ENCODE assay signal across 11 cellular contexts in the genomic region with DNA sequence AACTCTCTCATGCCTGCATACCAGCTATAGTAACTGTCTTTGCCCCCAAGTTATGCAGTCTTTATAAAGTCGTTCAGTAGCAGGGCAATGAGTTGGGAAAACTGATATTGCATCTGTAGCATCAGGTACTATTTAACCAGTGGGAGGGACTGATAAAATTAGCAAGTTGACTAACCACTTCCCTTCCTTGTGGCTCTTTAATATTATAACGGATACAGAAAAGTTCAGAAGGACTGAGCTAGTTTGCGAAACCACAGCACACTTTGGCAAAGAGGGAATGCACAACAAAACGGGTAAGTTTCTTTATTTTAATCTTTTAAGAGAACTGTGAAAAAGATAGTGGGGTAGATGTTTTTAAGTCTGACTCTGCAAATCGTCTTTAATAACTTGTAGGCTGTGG.
DNase-seq lines count a peak whose midpoint lies in the region; ATAC-seq and TF ChIP-seq lines count a peak whose summit lies in the region.
"Had no signal": no experiment of that assay in that cellular context is flagged by ENCODE, and none has a peak within 500 bp of the region (broad histone marks: within the 10 kb centered on the region; RNA-seq: fewer than 3 reads in every experiment).

No MANE protein-coding gene starts in this region.

- H3K4me3 Mint-ChIP-seq in CD8-positive, alpha-beta memory T cell = peak overlapping the region; percentile 59 to 80 (median 70)
- H3K4me3 Mint-ChIP-seq in activated CD4-positive, alpha-beta memory T cell treated with anti-CD3 and anti-CD28 coated beads, Interleukin-2, amount 10 ng/mL, durations not matched to agents 7 days and 5 days = no peak overlapping the region
- H3K4me3 Mint-ChIP-seq: nephron had no signal

- H3K27ac Mint-ChIP-seq in CD8-positive, alpha-beta memory T cell = peak overlapping the region in 7 of 8 donors; percentile 10 to 73 (median 56)
- H3K27ac Mint-ChIP-seq in activated CD4-positive, alpha-beta memory T cell treated with anti-CD3 and anti-CD28 coated beads, Interleukin-2, amount 10 ng/mL, durations not matched to agents 7 days and 5 days = no peak overlapping the region

- H3K27me3 ChIP-seq in CD8-positive, alpha-beta memory T cell (ENCODE audit: insufficient read depth, low read length, poor library complexity, severe bottlenecking) = no peaks in the 10 kb centered on the region
- H3K27me3 ChIP-seq in aorta (ENCODE audit: control insufficient read depth in 1 of 2, insufficient read depth in 2 of 2, low read length in 1 of 2) = no peaks in the 10 kb centered on the region
- H3K27me3 ChIP-seq: ascending aorta had no signal

- in situ Hi-C loops in ACHN (cut with HindIII; ENCODE audit: low pct_ligation_motif_present, low pct_unique_long_range_greater_than_20kb, low sequenced_read_pairs) = no loop called here

- H3K36me3 Mint-ChIP-seq in CD8-positive, alpha-beta memory T cell = peaks cover 0 to 2% (median 0%) of the 10 kb centered on the region in 3 donors
- no peaks in the 10 kb centered on the region for H3K36me3 Mint-ChIP-seq in activated CD4-positive, alpha-beta memory T cell treated with anti-CD3 and anti-CD28 coated beads, Interleukin-2, amount 10 ng/mL, durations not matched to agents 7 days and 5 days (ENCODE audit: low read depth)

- CTCF ChIA-PET in CD8-positive, alpha-beta memory T cell (lab: Charles Lee) = interaction anchor here (1.1 to 2.0 kb wide), 2 partner anchors 14 to 31 kb away, joined by 5 to 6 read pairs; no protein-coding TSS in a partner anchor
- CTCF ChIA-PET in activated CD4-positive, alpha-beta memory T cell treated with anti-CD3 and anti-CD28 coated beads, Interleukin-2, amount 10 ng/mL, durations not matched to agents 7 days and 5 days (lab: Charles Lee) = no interaction called here

- peaks cover 38 to 57% (median 55%) of the 10 kb centered on the region in 3 donors for H3K4me1 Mint-ChIP-seq in CD8-positive, alpha-beta memory T cell
- peaks cover 11% of the 10 kb centered on the region for H3K4me1 Mint-ChIP-seq in activated CD4-positive, alpha-beta memory T cell treated with anti-CD3 and anti-CD28 coated beads, Interleukin-2, amount 10 ng/mL, durations not matched to agents 7 days and 5 days

- peak; percentile 71 for ATAC-seq in GM21576 (IDR thresholded peaks at IDR 0.05; ENCODE audit: unreplicated experiment)
- peak; percentile 87 for ATAC-seq in HG03571 (IDR thresholded peaks at IDR 0.05; ENCODE audit: unreplicated experiment)
- ATAC-seq in aorta (ENCODE audit: low FRiP score) = no peak

- POLR2A ChIA-PET in CD8-positive, alpha-beta memory T cell (lab: Charles Lee) = no interaction called here
- POLR2A ChIA-PET in activated CD4-positive, alpha-beta memory T cell treated with anti-CD3 and anti-CD28 coated beads, Interleukin-2, amount 10 ng/mL, durations not matched to agents 7 days and 5 days (lab: Charles Lee) = no interaction called here

- intact Hi-C loops in aorta (cut with DNase I) = no loop called here

- H3K27me3 Mint-ChIP-seq in CD8-positive, alpha-beta memory T cell = peaks cover 0 to 2% of the 10 kb centered on the region in 2 donors
- no peaks in the 10 kb centered on the region for H3K27me3 Mint-ChIP-seq in activated CD4-positive, alpha-beta memory T cell treated with anti-CD3 and anti-CD28 coated beads, Interleukin-2, amount 10 ng/mL, durations not matched to agents 7 days and 5 days

- TF ChIP-seq CTCF in coronary artery (IDR thresholded peaks at IDR 0.05) = no peak

- peak in 1 of 5 donors; percentile 26 for DNase-seq in CD8-positive, alpha-beta memory T cell
- DNase-seq in coronary artery (ENCODE audit: low spot score) = no peak
- DNase-seq in activated CD4-positive, alpha-beta memory T cell treated with anti-CD3 and anti-CD28 coated beads, Interleukin-2, amount 10 ng/mL, durations not matched to agents 7 days and 5 days = no peak
- no peak for DNase-seq in HK-2 (ENCODE audit: unreplicated experiment)
- no peak for DNase-seq in ACHN
- no peak for DNase-seq in aorta
- DNase-seq: NCI-H1436 had no signal

- H3K27ac ChIP-seq in CD8-positive, alpha-beta memory T cell (ENCODE audit: low read depth, low read length) = peak overlapping the region; percentile 0
- H3K27ac ChIP-seq in coronary artery (no peak overlapping the region), aorta (ENCODE audit: low read depth in 1 of 2, low read length in 2 of 2) (no peak overlapping the region)
- H3K27ac ChIP-seq: ascending aorta had no signal

- no peaks in the 10 kb centered on the region for H3K9me3 ChIP-seq in CD8-positive, alpha-beta memory T cell (ENCODE audit: low read length)
- no peaks in the 10 kb centered on the region for H3K9me3 ChIP-seq in aorta (ENCODE audit: control insufficient read depth, low read length)
- H3K9me3 ChIP-seq: ascending aorta had no signal

- H3K9me3 Mint-ChIP-seq in CD8-positive, alpha-beta memory T cell = no peaks in the 10 kb centered on the region
- no peaks in the 10 kb centered on the region for H3K9me3 Mint-ChIP-seq in activated CD4-positive, alpha-beta memory T cell treated with anti-CD3 and anti-CD28 coated beads, Interleukin-2, amount 10 ng/mL, durations not matched to agents 7 days and 5 days
- H3K9me3 Mint-ChIP-seq: nephron had no signal

- H3K4me3 ChIP-seq in CD8-positive, alpha-beta memory T cell (ENCODE audit: low read length) = no peak overlapping the region
- peak overlapping the region; percentile 27 for H3K4me3 ChIP-seq in coronary artery
- no peak overlapping the region for H3K4me3 ChIP-seq in aorta (ENCODE audit: low read length in 2 of 2)

- H3K36me3 ChIP-seq in CD8-positive, alpha-beta memory T cell (ENCODE audit: insufficient read depth, low read length) = no peaks in the 10 kb centered on the region
- no peaks in the 10 kb centered on the region for H3K36me3 ChIP-seq in aorta (ENCODE audit: control insufficient read depth in 1 of 2, insufficient read depth in 2 of 2, low read length in 1 of 2)
- H3K36me3 ChIP-seq: ascending aorta had no signal

- 63% methylated on average over 5 of the region's 5 CpGs for WGBS in aorta, 2 donors

- peaks cover 7% of the 10 kb centered on the region for H3K4me1 ChIP-seq in CD8-positive, alpha-beta memory T cell (ENCODE audit: insufficient read depth, low read length)
- no peaks in the 10 kb centered on the region for H3K4me1 ChIP-seq in aorta (ENCODE audit: control insufficient read depth in 1 of 2, insufficient read depth in 2 of 2, low read length in 2 of 2)
- H3K4me1 ChIP-seq: ascending aorta had no signal
